In genomic region chr5:140038373-140038957, GRCh38 we compare ENCODE assay signal across 9 cellular contexts. TPM values are rescaled to one million over a fixed set of nuclear protein-coding genes. Genes with fewer than 3 reads are reported as not detected.
DNase-seq lines count a peak whose midpoint lies in the region; ATAC-seq and TF ChIP-seq lines count a peak whose summit lies in the region.
"Had no signal": no experiment of that assay in that cellular context is flagged by ENCODE, and none has a peak within 500 bp of the region (broad histone marks: within the 10 kb centered on the region; RNA-seq: fewer than 3 reads in every experiment).

No MANE protein-coding gene starts in this region.

- H3K27ac ChIP-seq in esophagus (ENCODE audit: low read depth in 2 of 2, low read length in 1 of 2): no peak overlapping the region
- H3K27ac ChIP-seq: neutrophil had no signal

- no peaks in the 10 kb centered on the region for H3K9me3 ChIP-seq in esophagus (ENCODE audit: control insufficient read depth in 2 of 2, insufficient read depth in 1 of 2, low read depth in 1 of 2, low read length in 1 of 2)
- H3K9me3 ChIP-seq: neutrophil had no signal

- H3K36me3 ChIP-seq in esophagus (ENCODE audit: control insufficient read depth in 2 of 2, insufficient read depth in 2 of 2, low read length in 1 of 2): no peaks in the 10 kb centered on the region
- H3K36me3 ChIP-seq: neutrophil had no signal

- peaks cover 0 to 10% of the 10 kb centered on the region in 2 donors for H3K27me3 ChIP-seq in esophagus (ENCODE audit: control insufficient read depth in 1 of 2, insufficient read depth in 2 of 2, low read length in 2 of 2)

- WGBS in esophagus, 2 donors: 19 to 37% methylated on average over 7 of the region's 7 CpGs

- H3K4me1 ChIP-seq in esophagus (ENCODE audit: control insufficient read depth in 2 of 2, insufficient read depth in 2 of 2, low read length in 1 of 2): peaks cover 5 to 6% of the 10 kb centered on the region in 2 donors

- H3K4me3 ChIP-seq in esophagus (ENCODE audit: low read depth in 1 of 2, low read length in 2 of 2): peak overlapping the region; percentile 31 to 33

- ATAC-seq in HG03045 (IDR thresholded peaks at IDR 0.05; ENCODE audit: unreplicated experiment) (no peak), HG02610 (IDR thresholded peaks at IDR 0.05; ENCODE audit: unreplicated experiment) (no peak)

- no peak for TF ChIP-seq CTCF in GM10266 (IDR thresholded peaks at IDR 0.05; ENCODE audit: control insufficient read depth, insufficient read depth, low read depth, missing control alignments)

- DNase-seq in GM10266 (ENCODE audit: extremely low spot score) (peak; percentile 49), NCI-H524 treated with DMSO at 0.1 percent for 48 hours (lab: John Stamatoyannopoulos, UW) (peak; percentile 18), renal cortical epithelial cell (ENCODE audit: low read depth) (peak; percentile 42), HuH-7 (ENCODE audit: low spot score) (no peak), activated T-cell treated with anti-CD3 and anti-CD28 coated beads for 4 hours (no peak)

RNA-seq across cellular contexts. Expression of gene NRG2, which starts 4.6 kb away (rescaled TPM):
- 1 to 10 TPM; 1.7 to 1.8 TPM for polyA plus RNA-seq in esophagus
- 0.45 and 0.52 TPM in 2 replicates for total RNA-seq in renal cortical epithelial cell

Comparison
In these comparisons a context has a peak if more than half of its experiments do, and no peak if none do; other contexts are left out.
1. DNase-seq: peak in GM10266 (single experiment), NCI-H524 treated with DMSO at 0.1 percent for 48 hours (single experiment) and renal cortical epithelial cell (single experiment); none in HuH-7 (single experiment) and activated T-cell treated with anti-CD3 and anti-CD28 coated beads for 4 hours (single experiment).